In the genomic region with DNA sequence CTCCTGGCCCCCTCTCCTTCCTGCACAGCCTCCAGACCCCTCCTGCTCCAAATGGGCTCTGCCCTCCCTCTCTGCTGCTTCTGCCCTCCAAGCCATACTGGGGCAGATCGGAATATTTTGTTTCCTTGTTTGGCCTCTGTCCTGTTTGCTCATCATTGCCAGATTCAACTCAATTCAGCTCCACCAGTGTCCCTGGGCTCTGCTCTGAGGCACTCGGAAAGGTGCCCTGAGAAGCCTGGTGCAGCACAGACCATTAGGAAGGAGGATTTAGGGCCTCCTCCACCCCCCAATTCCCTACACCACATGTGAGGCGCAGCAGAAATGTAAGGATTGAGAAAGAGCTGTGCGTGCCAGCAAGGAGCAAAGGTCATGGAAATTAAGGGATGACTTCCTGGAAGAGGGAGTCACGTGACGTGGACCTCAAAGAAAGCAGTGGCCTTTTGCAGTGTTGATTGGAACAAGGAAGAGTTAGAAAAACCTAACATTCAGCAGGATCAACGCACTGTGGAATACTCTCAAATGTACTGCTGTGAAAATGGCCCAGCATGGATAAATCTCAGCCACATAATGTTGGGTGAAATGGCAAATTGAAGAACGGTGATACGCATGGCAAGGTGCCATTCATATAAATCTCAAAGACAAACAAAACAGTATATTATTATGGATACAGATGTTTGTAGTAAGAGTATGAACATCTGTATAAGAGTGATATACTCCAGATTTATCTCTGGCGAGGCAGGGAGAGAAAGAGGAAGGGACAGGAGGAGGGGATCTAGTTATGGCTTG, we compare ENCODE assay signal across 1 cellular context.
TF ChIP-seq lines count a peak whose summit lies in the region.

No MANE protein-coding gene starts in this region.

TF ChIP-seq in HepG2, 621 proteins besides CTCF, POLR2A, EP300 and RAD21 (continued from another document and continues in another):
- peak; percentile 74; the same call in 1 of the 2 replicates for TF ChIP-seq RERE (CRISPR knock-in tag; IDR thresholded peaks at IDR 0.05; ENCODE audit: low read depth)
- TF ChIP-seq MLLT10 (CRISPR knock-in tag; IDR thresholded peaks at IDR 0.05): no peak
- TF ChIP-seq HOXD1 (CRISPR knock-in tag; IDR thresholded peaks at IDR 0.05): 0 out of 2 replicates have a peak, but pooled peaks have one; percentile 58
- no peak for TF ChIP-seq POLR2AphosphoS2 (IDR thresholded peaks at IDR 0.05; ENCODE audit: low read depth, low read length)
- no peak for TF ChIP-seq THYN1 (CRISPR knock-in tag; IDR thresholded peaks at IDR 0.05; ENCODE audit: borderline replicate concordance, low read depth)
- no peak for TF ChIP-seq ZSCAN5A (CRISPR knock-in tag; IDR thresholded peaks at IDR 0.05; ENCODE audit: borderline replicate concordance)
- TF ChIP-seq, protein P1, sequence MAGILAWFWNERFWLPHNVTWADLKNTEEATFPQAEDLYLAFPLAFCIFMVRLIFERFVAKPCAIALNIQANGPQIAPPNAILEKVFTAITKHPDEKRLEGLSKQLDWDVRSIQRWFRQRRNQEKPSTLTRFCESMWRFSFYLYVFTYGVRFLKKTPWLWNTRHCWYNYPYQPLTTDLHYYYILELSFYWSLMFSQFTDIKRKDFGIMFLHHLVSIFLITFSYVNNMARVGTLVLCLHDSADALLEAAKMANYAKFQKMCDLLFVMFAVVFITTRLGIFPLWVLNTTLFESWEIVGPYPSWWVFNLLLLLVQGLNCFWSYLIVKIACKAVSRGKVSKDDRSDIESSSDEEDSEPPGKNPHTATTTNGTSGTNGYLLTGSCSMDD (CRISPR knock-in tag; IDR thresholded peaks at IDR 0.05): no peak
- peak; percentile 87; the same call in 1 of the 2 replicates for TF ChIP-seq TSC22D2 (CRISPR knock-in tag; IDR thresholded peaks at IDR 0.05; ENCODE audit: borderline replicate concordance)
- TF ChIP-seq ZNF33A (CRISPR knock-in tag; IDR thresholded peaks at IDR 0.05; ENCODE audit: borderline replicate concordance): no peak
- TF ChIP-seq EED (CRISPR knock-in tag; IDR thresholded peaks at IDR 0.05): no peak
- TF ChIP-seq, protein P2, sequence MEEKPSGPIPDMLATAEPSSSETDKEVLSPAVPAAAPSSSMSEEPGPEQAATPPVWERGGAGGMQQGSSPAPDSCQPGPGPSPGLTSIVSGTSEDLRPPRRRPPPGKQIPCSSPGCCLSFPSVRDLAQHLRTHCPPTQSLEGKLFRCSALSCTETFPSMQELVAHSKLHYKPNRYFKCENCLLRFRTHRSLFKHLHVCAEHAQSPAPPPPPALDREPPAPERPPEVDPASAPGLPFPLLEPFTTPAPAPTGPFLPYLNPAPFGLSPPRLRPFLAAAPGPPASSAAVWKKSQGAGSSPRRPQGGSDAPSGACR (CRISPR knock-in tag; IDR thresholded peaks at IDR 0.05): peak; percentile 58; the same call in 1 of the 2 replicates
- peak; percentile 85; the same call in 1 of the 2 replicates for TF ChIP-seq ZNF350 (CRISPR knock-in tag; IDR thresholded peaks at IDR 0.05; ENCODE audit: borderline replicate concordance, low read depth)
- no peak for TF ChIP-seq TOPORS (CRISPR knock-in tag; IDR thresholded peaks at IDR 0.05)
- peak; percentile 25; the same call in 1 of the 3 replicates for TF ChIP-seq MXI1 (IDR thresholded peaks at IDR 0.05; ENCODE audit: borderline replicate concordance, low read depth, low read length)
- TF ChIP-seq NRL (CRISPR knock-in tag; IDR thresholded peaks at IDR 0.05; ENCODE audit: borderline replicate concordance): no peak
- TF ChIP-seq PCBP1 (IDR thresholded peaks at IDR 0.05; ENCODE audit: borderline replicate concordance, low read depth, low read length): no peak
- TF ChIP-seq ZFP37 (CRISPR knock-in tag; IDR thresholded peaks at IDR 0.05; ENCODE audit: borderline replicate concordance): no peak; the same call in 1 of the 2 replicates
- TF ChIP-seq ZNF235 (CRISPR knock-in tag; IDR thresholded peaks at IDR 0.05; ENCODE audit: borderline replicate concordance): no peak
- TF ChIP-seq, protein P3, sequence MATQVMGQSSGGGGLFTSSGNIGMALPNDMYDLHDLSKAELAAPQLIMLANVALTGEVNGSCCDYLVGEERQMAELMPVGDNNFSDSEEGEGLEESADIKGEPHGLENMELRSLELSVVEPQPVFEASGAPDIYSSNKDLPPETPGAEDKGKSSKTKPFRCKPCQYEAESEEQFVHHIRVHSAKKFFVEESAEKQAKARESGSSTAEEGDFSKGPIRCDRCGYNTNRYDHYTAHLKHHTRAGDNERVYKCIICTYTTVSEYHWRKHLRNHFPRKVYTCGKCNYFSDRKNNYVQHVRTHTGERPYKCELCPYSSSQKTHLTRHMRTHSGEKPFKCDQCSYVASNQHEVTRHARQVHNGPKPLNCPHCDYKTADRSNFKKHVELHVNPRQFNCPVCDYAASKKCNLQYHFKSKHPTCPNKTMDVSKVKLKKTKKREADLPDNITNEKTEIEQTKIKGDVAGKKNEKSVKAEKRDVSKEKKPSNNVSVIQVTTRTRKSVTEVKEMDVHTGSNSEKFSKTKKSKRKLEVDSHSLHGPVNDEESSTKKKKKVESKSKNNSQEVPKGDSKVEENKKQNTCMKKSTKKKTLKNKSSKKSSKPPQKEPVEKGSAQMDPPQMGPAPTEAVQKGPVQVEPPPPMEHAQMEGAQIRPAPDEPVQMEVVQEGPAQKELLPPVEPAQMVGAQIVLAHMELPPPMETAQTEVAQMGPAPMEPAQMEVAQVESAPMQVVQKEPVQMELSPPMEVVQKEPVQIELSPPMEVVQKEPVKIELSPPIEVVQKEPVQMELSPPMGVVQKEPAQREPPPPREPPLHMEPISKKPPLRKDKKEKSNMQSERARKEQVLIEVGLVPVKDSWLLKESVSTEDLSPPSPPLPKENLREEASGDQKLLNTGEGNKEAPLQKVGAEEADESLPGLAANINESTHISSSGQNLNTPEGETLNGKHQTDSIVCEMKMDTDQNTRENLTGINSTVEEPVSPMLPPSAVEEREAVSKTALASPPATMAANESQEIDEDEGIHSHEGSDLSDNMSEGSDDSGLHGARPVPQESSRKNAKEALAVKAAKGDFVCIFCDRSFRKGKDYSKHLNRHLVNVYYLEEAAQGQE (IDR thresholded peaks at IDR 0.05; ENCODE audit: borderline replicate concordance in 1 of 2, low read depth in 1 of 2, low read length in 2 of 2): no peak
- TF ChIP-seq ZNF639 (CRISPR knock-in tag; conservative IDR thresholded peaks at IDR 0.05): peak; percentile 74; the same call in 1 of the 2 replicates
- peak; percentile 86 for TF ChIP-seq FOXA3 (CRISPR knock-in tag; IDR thresholded peaks at IDR 0.05)
- no peak for TF ChIP-seq ZSCAN20 (CRISPR knock-in tag; IDR thresholded peaks at IDR 0.05; ENCODE audit: borderline replicate concordance)
- TF ChIP-seq, protein P4, sequence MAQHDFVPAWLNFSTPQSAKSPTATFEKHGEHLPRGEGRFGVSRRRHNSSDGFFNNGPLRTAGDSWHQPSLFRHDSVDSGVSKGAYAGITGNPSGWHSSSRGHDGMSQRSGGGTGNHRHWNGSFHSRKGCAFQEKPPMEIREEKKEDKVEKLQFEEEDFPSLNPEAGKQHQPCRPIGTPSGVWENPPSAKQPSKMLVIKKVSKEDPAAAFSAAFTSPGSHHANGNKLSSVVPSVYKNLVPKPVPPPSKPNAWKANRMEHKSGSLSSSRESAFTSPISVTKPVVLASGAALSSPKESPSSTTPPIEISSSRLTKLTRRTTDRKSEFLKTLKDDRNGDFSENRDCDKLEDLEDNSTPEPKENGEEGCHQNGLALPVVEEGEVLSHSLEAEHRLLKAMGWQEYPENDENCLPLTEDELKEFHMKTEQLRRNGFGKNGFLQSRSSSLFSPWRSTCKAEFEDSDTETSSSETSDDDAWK (CRISPR knock-in tag; IDR thresholded peaks at IDR 0.05): no peak
- no peak for TF ChIP-seq ZNF879 (CRISPR knock-in tag; IDR thresholded peaks at IDR 0.05)
- TF ChIP-seq ZNF382 (CRISPR knock-in tag; IDR thresholded peaks at IDR 0.05; ENCODE audit: borderline replicate concordance): no peak
- TF ChIP-seq ZSCAN31 (CRISPR knock-in tag; IDR thresholded peaks at IDR 0.05; ENCODE audit: low read depth): no peak
- TF ChIP-seq HNRNPL (IDR thresholded peaks at IDR 0.05; ENCODE audit: low read depth, low read length): no peak
- TF ChIP-seq, protein P5, sequence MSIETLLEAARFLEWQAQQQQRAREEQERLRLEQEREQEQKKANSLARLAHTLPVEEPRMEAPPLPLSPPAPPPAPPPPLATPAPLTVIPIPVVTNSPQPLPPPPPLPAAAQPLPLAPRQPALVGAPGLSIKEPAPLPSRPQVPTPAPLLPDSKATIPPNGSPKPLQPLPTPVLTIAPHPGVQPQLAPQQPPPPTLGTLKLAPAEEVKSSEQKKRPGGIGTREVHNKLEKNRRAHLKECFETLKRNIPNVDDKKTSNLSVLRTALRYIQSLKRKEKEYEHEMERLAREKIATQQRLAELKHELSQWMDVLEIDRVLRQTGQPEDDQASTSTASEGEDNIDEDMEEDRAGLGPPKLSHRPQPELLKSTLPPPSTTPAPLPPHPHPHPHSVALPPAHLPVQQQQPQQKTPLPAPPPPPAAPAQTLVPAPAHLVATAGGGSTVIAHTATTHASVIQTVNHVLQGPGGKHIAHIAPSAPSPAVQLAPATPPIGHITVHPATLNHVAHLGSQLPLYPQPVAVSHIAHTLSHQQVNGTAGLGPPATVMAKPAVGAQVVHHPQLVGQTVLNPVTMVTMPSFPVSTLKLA (IDR thresholded peaks at IDR 0.05): peak; percentile 41; the same call in 1 of the 2 replicates
- peak; percentile 73; the same call in 1 of the 2 replicates for TF ChIP-seq TGIF2 (CRISPR knock-in tag; IDR thresholded peaks at IDR 0.05)
- TF ChIP-seq ZNF253 (CRISPR knock-in tag; IDR thresholded peaks at IDR 0.05; ENCODE audit: borderline replicate concordance): no peak
- TF ChIP-seq HNRNPK (IDR thresholded peaks at IDR 0.05; ENCODE audit: low read depth, low read length, poor library complexity, severe bottlenecking): no peak
- TF ChIP-seq MYNN (CRISPR knock-in tag; IDR thresholded peaks at IDR 0.05; ENCODE audit: low read depth): peak; percentile 83; the same call in 1 of the 2 replicates
- peak; percentile 83; the same call in 1 of the 2 replicates for TF ChIP-seq KAT7 (CRISPR knock-in tag; IDR thresholded peaks at IDR 0.05; ENCODE audit: borderline replicate concordance)
- peak; percentile 98 for TF ChIP-seq HNF4A (CRISPR knock-in tag; IDR thresholded peaks at IDR 0.05)
- no peak for TF ChIP-seq ZNF562 (CRISPR knock-in tag; IDR thresholded peaks at IDR 0.05; ENCODE audit: borderline replicate concordance)
- TF ChIP-seq ARHGAP35 (CRISPR knock-in tag; IDR thresholded peaks at IDR 0.05; ENCODE audit: borderline replicate concordance): 0 out of 2 replicates have a peak, but pooled peaks have one; percentile 25
- no peak for TF ChIP-seq ZFP1 (CRISPR knock-in tag; IDR thresholded peaks at IDR 0.05)
